ENCODE assay signal across 1 cellular context in genomic region chr1:165903672-165904071, GRCh38.
TF ChIP-seq lines count a peak whose summit lies in the region.

No MANE protein-coding gene starts in this region.

TF ChIP-seq in GM23338, 12 proteins besides CTCF, POLR2A, EP300 and RAD21 (continued from another document):
- no peak for TF ChIP-seq REST (IDR thresholded peaks at IDR 0.05; ENCODE audit: unreplicated experiment)
TF ChIP-seq in GM23338: peak in this region for 0.
